In genomic region chrX:141917801-141918200, GRCh38 we compare ENCODE assay signal across 7 cellular contexts.
"Had no signal": no experiment of that assay in that cellular context is flagged by ENCODE, and none has a peak within 500 bp of the region (broad histone marks: within the 10 kb centered on the region; RNA-seq: fewer than 3 reads in every experiment).

No MANE protein-coding gene starts in this region.

- FAIRE-seq: GM12878, GM12891, GM12892, GM18507, GM19239 had no signal

- DNase-seq: GDM1, GF-D8 had no signal

- H3K4me3 ChIP-seq: GM12878 had no signal

- ATAC-seq: GM12878 had no signal
